Comparison of ENCODE assay signal across 10 cellular contexts in the genomic region with DNA sequence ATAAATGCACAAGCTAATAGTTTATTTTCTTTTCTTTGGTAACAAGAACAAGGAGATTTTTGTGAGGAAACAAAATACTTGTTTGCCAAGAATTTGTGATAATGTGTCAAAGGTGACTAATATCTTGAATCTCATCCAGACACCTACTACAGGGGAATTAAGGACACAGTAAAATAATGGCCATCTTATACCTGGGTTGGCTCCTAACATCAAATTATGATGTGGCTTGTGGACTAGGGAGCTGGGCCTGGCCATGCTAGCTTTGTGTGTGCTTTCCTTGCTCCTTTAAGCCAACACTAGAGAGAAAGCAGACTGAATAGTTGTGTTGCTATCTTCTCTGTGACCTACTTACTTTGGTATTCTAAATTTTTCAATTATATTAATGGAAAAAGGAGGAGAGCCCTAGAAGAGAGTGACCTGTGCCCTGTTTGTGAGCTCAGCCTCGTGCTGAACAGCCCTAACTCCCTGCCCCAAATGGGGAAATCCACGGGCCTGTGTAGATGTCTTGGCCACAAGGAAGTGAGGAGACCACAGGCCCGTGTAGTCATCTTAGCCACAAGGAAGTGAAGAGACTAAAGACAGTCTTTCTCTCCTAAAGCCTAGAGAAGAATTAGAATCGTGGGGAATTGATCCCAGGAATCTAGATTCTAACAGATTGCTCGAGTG. TPM values are rescaled to one million over a fixed set of nuclear protein-coding genes. Genes with fewer than 3 reads are reported as not detected.
DNase-seq lines count a peak whose midpoint lies in the region; ATAC-seq and TF ChIP-seq lines count a peak whose summit lies in the region.
"Had no signal": no experiment of that assay in that cellular context is flagged by ENCODE, and none has a peak within 500 bp of the region (broad histone marks: within the 10 kb centered on the region; RNA-seq: fewer than 3 reads in every experiment).

No MANE protein-coding gene starts in this region.

- H3K4me3 ChIP-seq in SK-N-SH (ENCODE audit: low read depth in 2 of 2, low read length in 1 of 2): no peak overlapping the region
- H3K4me3 ChIP-seq in uterus: no peak overlapping the region
- no peak overlapping the region for H3K4me3 ChIP-seq in CD8-positive, alpha-beta memory T cell (ENCODE audit: low read length)

- peak overlapping the region; percentile 19 for H2AFZ ChIP-seq in SK-N-SH (ENCODE audit: low read depth)

- H3K4me1 ChIP-seq in SK-N-SH (ENCODE audit: control insufficient read depth in 1 of 2, insufficient read depth in 2 of 2, low read depth in 1 of 2, low read length in 1 of 2) (peaks cover 0 to 18% of the 10 kb centered on the region in 2 experiments; a peak in 1 of 4 replicates), uterus (no peaks in the 10 kb centered on the region)
- H3K4me1 ChIP-seq in CD8-positive, alpha-beta memory T cell (ENCODE audit: insufficient read depth, low read length): no peaks in the 10 kb centered on the region

- DNase-seq in activated CD4-positive, CD25-positive, alpha-beta regulatory T cell treated with anti-CD3 and anti-CD28 coated beads, Interleukin-2, amount 50 U/mL, for 72 hours: no peak
- DNase-seq in SK-N-SH: no peak
- DNase-seq in left ventricle myocardium superior: peak; percentile 44
- DNase-seq in uterus: peak; percentile 28 to 36
- DNase-seq in activated CD4-positive, alpha-beta T cell treated with anti-CD3 and anti-CD28 coated beads for 36 hours: no peak
- no peak for DNase-seq in CD8-positive, alpha-beta memory T cell

- no peaks in the 10 kb centered on the region for H3K27me3 Mint-ChIP-seq in activated CD4-positive, alpha-beta T cell treated with anti-CD3 and anti-CD28 coated beads for 36 hours
- H3K27me3 Mint-ChIP-seq in CD8-positive, alpha-beta memory T cell: no peaks in the 10 kb centered on the region

- no peak for TF ChIP-seq POLR2A in uterus (IDR thresholded peaks at IDR 0.05)

- H3K27ac Mint-ChIP-seq in activated CD4-positive, alpha-beta T cell treated with anti-CD3 and anti-CD28 coated beads for 36 hours: no peak overlapping the region
- no peak overlapping the region for H3K27ac Mint-ChIP-seq in CD8-positive, alpha-beta memory T cell
- H3K27ac Mint-ChIP-seq: nephron had no signal

- intact Hi-C loops in left ventricle myocardium superior (cut with micrococcal nuclease): no loop called here
- intact Hi-C loops in uterus (cut with DNase I; ENCODE audit: low total_unique reads): no loop called here
- intact Hi-C loops in activated CD4-positive, alpha-beta T cell treated with anti-CD3 and anti-CD28 coated beads for 36 hours (cut with DNase I, micrococcal nuclease): no loop called here

- peaks cover 19% of the 10 kb centered on the region for H3F3A ChIP-seq in SK-N-SH (replicated peaks; ENCODE audit: insufficient read depth)

- WGBS in SK-N-SH (ENCODE audit: low lambda C conversion rate): 52% methylated on average over 5 of the region's 5 CpGs

- no peaks in the 10 kb centered on the region for H3K36me3 ChIP-seq in SK-N-SH (replicated peaks in 1 of 2; ENCODE audit: control insufficient read depth in 1 of 2, insufficient read depth in 2 of 2, low read length in 1 of 2)
- no peaks in the 10 kb centered on the region for H3K36me3 ChIP-seq in uterus
- H3K36me3 ChIP-seq in CD8-positive, alpha-beta memory T cell (ENCODE audit: insufficient read depth, low read length): no peaks in the 10 kb centered on the region

- CTCF ChIA-PET in SK-N-SH (lab: Yijun Ruan, JAX): interaction anchor here (1.3 kb wide), 1 partner anchor 10 kb away, joined by 3 read pairs; no protein-coding TSS in a partner anchor
- CTCF ChIA-PET in activated CD4-positive, alpha-beta T cell treated with anti-CD3 and anti-CD28 coated beads for 36 hours (lab: Charles Lee): no interaction called here
- CTCF ChIA-PET in CD8-positive, alpha-beta memory T cell (lab: Charles Lee): no interaction called here

- ATAC-seq in activated CD4-positive, CD25-positive, alpha-beta regulatory T cell treated with anti-CD3 and anti-CD28 coated beads, Interleukin-2, amount 50 U/mL, for 24 hours: peak; percentile 48 to 73
- ATAC-seq in HG03108 (IDR thresholded peaks at IDR 0.05; ENCODE audit: unreplicated experiment) (peak; percentile 98), left ventricle myocardium superior (peak; percentile 69)
- ATAC-seq in activated CD4-positive, alpha-beta T cell treated with anti-CD3 and anti-CD28 coated beads for 36 hours: no peak

- no peaks in the 10 kb centered on the region for H3K36me3 Mint-ChIP-seq in activated CD4-positive, alpha-beta T cell treated with anti-CD3 and anti-CD28 coated beads for 36 hours (ENCODE audit: low read depth)
- H3K36me3 Mint-ChIP-seq in CD8-positive, alpha-beta memory T cell: no peaks in the 10 kb centered on the region

- H3K9me3 ChIP-seq in SK-N-SH (no peaks in the 10 kb centered on the region), uterus (no peaks in the 10 kb centered on the region)
- no peaks in the 10 kb centered on the region for H3K9me3 ChIP-seq in CD8-positive, alpha-beta memory T cell (ENCODE audit: low read length)

- no peak for TF ChIP-seq EP300 in SK-N-SH (IDR thresholded peaks at IDR 0.05; ENCODE audit: borderline replicate concordance in 1 of 2, low read depth in 1 of 2, low read length in 1 of 2)

- H3K27ac ChIP-seq in SK-N-SH (ENCODE audit: low read depth in 2 of 2, low read length in 1 of 2): peak overlapping the region in 1 of 2 experiments; percentile 58; a peak in 2 of 4 replicates
- peak overlapping the region; percentile 34 to 66 for H3K27ac ChIP-seq in uterus
- H3K27ac ChIP-seq in CD8-positive, alpha-beta memory T cell (ENCODE audit: low read depth, low read length): no peak overlapping the region

- H3K4me3 Mint-ChIP-seq in activated CD4-positive, alpha-beta T cell treated with anti-CD3 and anti-CD28 coated beads for 36 hours: no peak overlapping the region
- H3K4me3 Mint-ChIP-seq in CD8-positive, alpha-beta memory T cell: no peak overlapping the region
- H3K4me3 Mint-ChIP-seq: nephron had no signal

- no peaks in the 10 kb centered on the region for H4K20me1 ChIP-seq in SK-N-SH (ENCODE audit: insufficient read depth)

- no peaks in the 10 kb centered on the region for H3K4me1 Mint-ChIP-seq in activated CD4-positive, alpha-beta T cell treated with anti-CD3 and anti-CD28 coated beads for 36 hours
- no peaks in the 10 kb centered on the region for H3K4me1 Mint-ChIP-seq in CD8-positive, alpha-beta memory T cell

- no peak for TF ChIP-seq CTCF in SK-N-SH (IDR thresholded peaks at IDR 0.05)
- TF ChIP-seq CTCF in uterus (IDR thresholded peaks at IDR 0.05): no peak

- no peaks in the 10 kb centered on the region for H3K9me2 ChIP-seq in SK-N-SH

- no peak overlapping the region for H3K9ac ChIP-seq in SK-N-SH

- no peaks in the 10 kb centered on the region for H3K79me2 ChIP-seq in SK-N-SH (ENCODE audit: insufficient read depth)

- TF ChIP-seq RAD21 in SK-N-SH (IDR thresholded peaks at IDR 0.05; ENCODE audit: low read length): no peak

- peaks cover 2% of the 10 kb centered on the region for H3K9me3 Mint-ChIP-seq in activated CD4-positive, alpha-beta T cell treated with anti-CD3 and anti-CD28 coated beads for 36 hours (ENCODE audit: low read depth)
- H3K9me3 Mint-ChIP-seq in CD8-positive, alpha-beta memory T cell: peaks cover 2 to 8% (median 4%) of the 10 kb centered on the region in 5 donors

- no peaks in the 10 kb centered on the region for H3K27me3 ChIP-seq in SK-N-SH (ENCODE audit: insufficient read depth)
- H3K27me3 ChIP-seq in uterus: no peaks in the 10 kb centered on the region
- H3K27me3 ChIP-seq in CD8-positive, alpha-beta memory T cell (ENCODE audit: insufficient read depth, low read length, poor library complexity, severe bottlenecking): no peaks in the 10 kb centered on the region

- H3K4me2 ChIP-seq in SK-N-SH: no peak overlapping the region

- POLR2A ChIA-PET in SK-N-SH (lab: Yijun Ruan, JAX): no interaction called here
- POLR2A ChIA-PET in activated CD4-positive, alpha-beta T cell treated with anti-CD3 and anti-CD28 coated beads for 36 hours (lab: Charles Lee): no interaction called here
- POLR2A ChIA-PET in CD8-positive, alpha-beta memory T cell (lab: Charles Lee): no interaction called here

TF ChIP-seq in SK-N-SH, 30 proteins besides CTCF, POLR2A, EP300 and RAD21:
- TF ChIP-seq TCF12 (IDR thresholded peaks at IDR 0.05) (peak; percentile 32; the same call in 1 of the 2 replicates), NFIC (IDR thresholded peaks at IDR 0.05; ENCODE audit: borderline replicate concordance) (peak; percentile 63; the same call in 1 of the 2 replicates), FOSL2 (IDR thresholded peaks at IDR 0.05; ENCODE audit: borderline replicate concordance, low read depth) (peak; percentile 24; the same call in 1 of the 2 replicates)
- TF ChIP-seq, protein P1, sequence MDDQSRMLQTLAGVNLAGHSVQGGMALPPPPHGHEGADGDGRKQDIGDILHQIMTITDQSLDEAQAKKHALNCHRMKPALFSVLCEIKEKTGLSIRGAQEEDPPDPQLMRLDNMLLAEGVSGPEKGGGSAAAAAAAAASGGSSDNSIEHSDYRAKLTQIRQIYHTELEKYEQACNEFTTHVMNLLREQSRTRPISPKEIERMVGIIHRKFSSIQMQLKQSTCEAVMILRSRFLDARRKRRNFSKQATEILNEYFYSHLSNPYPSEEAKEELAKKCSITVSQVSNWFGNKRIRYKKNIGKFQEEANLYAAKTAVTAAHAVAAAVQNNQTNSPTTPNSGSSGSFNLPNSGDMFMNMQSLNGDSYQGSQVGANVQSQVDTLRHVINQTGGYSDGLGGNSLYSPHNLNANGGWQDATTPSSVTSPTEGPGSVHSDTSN (IDR thresholded peaks at IDR 0.05): no peak
- TF ChIP-seq, protein P2, sequence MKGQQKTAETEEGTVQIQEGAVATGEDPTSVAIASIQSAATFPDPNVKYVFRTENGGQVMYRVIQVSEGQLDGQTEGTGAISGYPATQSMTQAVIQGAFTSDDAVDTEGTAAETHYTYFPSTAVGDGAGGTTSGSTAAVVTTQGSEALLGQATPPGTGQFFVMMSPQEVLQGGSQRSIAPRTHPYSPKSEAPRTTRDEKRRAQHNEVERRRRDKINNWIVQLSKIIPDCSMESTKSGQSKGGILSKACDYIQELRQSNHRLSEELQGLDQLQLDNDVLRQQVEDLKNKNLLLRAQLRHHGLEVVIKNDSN (IDR thresholded peaks at IDR 0.05; ENCODE audit: borderline replicate concordance, low read depth): no peak

RNA-seq across cellular contexts. Expression of a gene that starts 23.3 kb away (rescaled TPM):
- polyA plus RNA-seq in SK-N-SH (2012; rRNA removed): 1.4 and 1.6 TPM in 2 replicates
- 1.2 and 1.5 TPM in 2 replicates for polyA plus RNA-seq in SK-N-SH (2012; cell fraction: cytosol; rRNA removed)
- 0.77 and 1.2 TPM in 2 replicates for polyA plus RNA-seq in SK-N-SH (2012; cell fraction: nucleus; rRNA removed)
- total RNA-seq in left ventricle myocardium superior: 13.3 TPM
- total RNA-seq in uterus: 10 to 100 TPM; 12.1 to 60.8 (median 18.9) TPM
- not detected for total RNA-seq in activated CD4-positive, alpha-beta T cell treated with anti-CD3 and anti-CD28 coated beads for 36 hours
- not detected for total RNA-seq in CD8-positive, alpha-beta memory T cell
- polyA plus RNA-seq in CD8-positive, alpha-beta memory T cell: not detected
- total RNA-seq: activated CD8-positive, alpha-beta memory T cell treated with anti-CD3 and anti-CD28 coated beads for 36 hours had no signal

Comparison
In these comparisons a context has a peak if more than half of its experiments do, and no peak if none do; other contexts are left out.
1. DNase-seq: peak in left ventricle myocardium superior (single experiment) and uterus (2 of 2); none in activated CD4-positive, CD25-positive, alpha-beta regulatory T cell treated with anti-CD3 and anti-CD28 coated beads, Interleukin-2, amount 50 U/mL, for 72 hours (single experiment), SK-N-SH (single experiment), activated CD4-positive, alpha-beta T cell treated with anti-CD3 and anti-CD28 coated beads for 36 hours (single experiment) and CD8-positive, alpha-beta memory T cell (0 of 5).
2. RNA of a gene that starts 23.3 kb away (total RNA-seq): 12.1 to 60.8 TPM in uterus and 13.3 TPM in left ventricle myocardium superior (single experiment); not detected in activated CD4-positive, alpha-beta T cell treated with anti-CD3 and anti-CD28 coated beads for 36 hours and not detected in CD8-positive, alpha-beta memory T cell; every median in the first group is over 10 times any median in the second.